Comparison of ENCODE assay signal across 20 cellular contexts in genomic region chr3:41352526-41352925, GRCh38.
"Had no signal": no experiment of that assay in that cellular context is flagged by ENCODE, and none has a peak within 500 bp of the region (broad histone marks: within the 10 kb centered on the region; RNA-seq: fewer than 3 reads in every experiment).

No MANE protein-coding gene starts in this region.

- DNase-seq: activated gamma-delta T cell treated with Interleukin-2 at 50 U/mL for 16 hours; activated T-cell treated with anti-CD3 and anti-CD28 coated beads, Interleukin-2, amount 50 U/mL, for 1 hour; brain microvascular endothelial cell; caudate nucleus; dermis blood vessel endothelial cell; effector CD8-positive, alpha-beta T cell; erythroblast; foreskin keratinocyte; left lung; midbrain; right cardiac atrium; stimulated activated CD4-positive, alpha-beta T cell treated with anti-CD3 and anti-CD28 coated beads, Interleukin-12 subunit alpha, Interleukin-12 subunit beta, amount 100 ng/mL, for 4 hours; stimulated activated CD4-positive, alpha-beta T cell treated with anti-CD3 and anti-CD28 coated beads, Interleukin-4, amount 100 ng/mL, for 4 hours; tibial artery had no signal

- H3K36me3 ChIP-seq: ascending aorta, brain microvascular endothelial cell, left lung, tibial artery had no signal

- H3K27me3 ChIP-seq: ascending aorta, brain microvascular endothelial cell, left lung, tibial artery had no signal

- H3K4me1 ChIP-seq: ascending aorta, foreskin keratinocyte, left lung had no signal

- H3K9me3 Mint-ChIP-seq: activated naive CD4-positive, alpha-beta T cell treated with anti-CD3 and anti-CD28 coated beads, Interleukin-2, amount 50 U/mL, for 24 hours; natural killer cell treated with Interleukin-12 subunit alpha and Interleukin-12 subunit beta and Interleukin-15 and Interleukin-18, amount 100 ng/mL, for 72 hours; stimulated activated naive CD8-positive, alpha-beta T cell treated with anti-CD3 and anti-CD28 coated beads, Interleukin-15, Interleukin-2, amounts not matched to agents 100 ng/mL and 50 ng/mL, for 24 hours; WTC11 had no signal

- H3K4me3 ChIP-seq: ascending aorta, left lung, lung, tibial artery had no signal

- H3K27ac ChIP-seq: ascending aorta, brain microvascular endothelial cell, foreskin keratinocyte, left lung, tibial artery had no signal

- H3K36me3 Mint-ChIP-seq: natural killer cell treated with Interleukin-12 subunit alpha and Interleukin-12 subunit beta and Interleukin-15 and Interleukin-18, amount 100 ng/mL, for 72 hours; WTC11 had no signal

- H3K27me3 Mint-ChIP-seq: activated naive CD4-positive, alpha-beta T cell treated with anti-CD3 and anti-CD28 coated beads, Interleukin-2, amount 50 U/mL, for 24 hours; natural killer cell treated with Interleukin-12 subunit alpha and Interleukin-12 subunit beta and Interleukin-15 and Interleukin-18, amount 100 ng/mL, for 72 hours; stimulated activated naive CD8-positive, alpha-beta T cell treated with anti-CD3 and anti-CD28 coated beads, Interleukin-15, Interleukin-2, amounts not matched to agents 100 ng/mL and 50 ng/mL, for 24 hours had no signal

- H3K9me3 ChIP-seq: ascending aorta, left lung, tibial artery had no signal

- H3K27ac Mint-ChIP-seq: activated naive CD4-positive, alpha-beta T cell treated with anti-CD3 and anti-CD28 coated beads, Interleukin-2, amount 50 U/mL, for 24 hours; natural killer cell treated with Interleukin-12 subunit alpha and Interleukin-12 subunit beta and Interleukin-15 and Interleukin-18, amount 100 ng/mL, for 72 hours; stimulated activated naive CD8-positive, alpha-beta T cell treated with anti-CD3 and anti-CD28 coated beads, Interleukin-15, Interleukin-2, amounts not matched to agents 100 ng/mL and 50 ng/mL, for 24 hours; WTC11 had no signal

- ATAC-seq: foreskin keratinocyte; left lung; natural killer cell treated with Interleukin-12 subunit alpha and Interleukin-12 subunit beta and Interleukin-15 and Interleukin-18, amount 100 ng/mL, for 72 hours; right cardiac atrium; WTC11 had no signal

- H3K4me3 Mint-ChIP-seq: activated naive CD4-positive, alpha-beta T cell treated with anti-CD3 and anti-CD28 coated beads, Interleukin-2, amount 50 U/mL, for 24 hours; natural killer cell treated with Interleukin-12 subunit alpha and Interleukin-12 subunit beta and Interleukin-15 and Interleukin-18, amount 100 ng/mL, for 72 hours; stimulated activated naive CD8-positive, alpha-beta T cell treated with anti-CD3 and anti-CD28 coated beads, Interleukin-15, Interleukin-2, amounts not matched to agents 100 ng/mL and 50 ng/mL, for 24 hours; WTC11 had no signal

- H3K4me1 Mint-ChIP-seq: activated naive CD4-positive, alpha-beta T cell treated with anti-CD3 and anti-CD28 coated beads, Interleukin-2, amount 50 U/mL, for 24 hours; WTC11 had no signal
